23 cellular contexts compared by ENCODE assay signal in the genomic region with DNA sequence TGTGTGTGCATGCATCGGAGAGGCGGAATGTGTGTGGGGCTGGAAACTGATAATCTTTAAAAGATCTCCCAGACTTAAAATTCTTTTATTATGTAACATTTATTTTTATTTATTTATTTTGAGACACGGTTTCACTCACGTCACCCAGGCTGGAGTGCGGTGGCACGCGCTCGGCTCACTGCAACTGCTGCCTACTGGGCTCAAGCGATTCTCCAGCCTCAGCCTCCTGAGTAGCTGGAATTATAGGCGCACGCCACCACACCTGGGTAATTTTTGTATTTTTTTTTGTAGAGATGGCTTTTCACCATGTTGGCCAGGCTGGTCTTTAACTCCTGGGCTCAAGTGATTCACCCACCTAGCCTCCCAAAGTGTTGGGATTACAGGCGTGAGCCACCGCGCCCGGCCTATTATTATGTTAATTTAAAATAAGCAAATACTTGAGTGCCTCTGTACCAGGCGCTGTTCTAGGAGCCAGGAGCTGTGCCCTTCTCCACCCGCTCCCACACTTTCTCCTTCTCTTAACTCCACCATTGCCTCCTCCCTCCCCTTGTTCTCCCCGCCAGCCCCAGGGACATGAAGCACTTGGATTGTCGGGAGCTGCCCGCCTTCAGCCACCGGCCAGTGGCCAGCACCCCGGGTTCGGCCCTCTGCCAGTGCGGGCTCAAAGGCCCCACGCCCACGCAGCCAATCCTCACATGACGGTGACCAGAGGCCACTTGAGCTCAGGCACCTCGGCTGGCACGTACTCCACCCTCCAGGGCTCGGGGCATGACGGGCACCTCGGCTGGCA.
DNase-seq lines count a peak whose midpoint lies in the region; TF ChIP-seq lines count a peak whose summit lies in the region.
"Had no signal": no experiment of that assay in that cellular context is flagged by ENCODE, and none has a peak within 500 bp of the region (broad histone marks: within the 10 kb centered on the region; RNA-seq: fewer than 3 reads in every experiment).

No MANE protein-coding gene starts in this region.

- in situ Hi-C loops in GM13977 (cut with MboI; ENCODE audit: low pct_unique_long_range_greater_than_20kb, low sequenced_read_pairs, unreplicated experiment): no loop called here

- no peak overlapping the region for H2BK15ac ChIP-seq in H9 (ENCODE audit: low read depth, low read length)

- intact Hi-C loops in sigmoid colon (cut with DNase I): no loop called here

- no peak for TF ChIP-seq POLR2A in sigmoid colon (IDR thresholded peaks at IDR 0.05)

- H3K4me1 Mint-ChIP-seq in H9 (peaks cover 0 to 6% of the 10 kb centered on the region in 2 experiments; a peak in 2 of 4 replicates), chondrocyte (ENCODE audit: low read depth) (no peaks in the 10 kb centered on the region)

- no peak overlapping the region for H3K4ac ChIP-seq in H9 (ENCODE audit: low read depth, low read length)

- H3K9me3 ChIP-seq in H9 (ENCODE audit: control insufficient read depth, low read depth, low read length) (no peaks in the 10 kb centered on the region), sigmoid colon (peaks cover 0 to 2% (median 0%) of the 10 kb centered on the region in 4 donors)
- H3K9me3 ChIP-seq: gastrocnemius medialis had no signal

- no CpG with 5 or more reads among the region's 32 CpGs for WGBS in H9 (ENCODE audit: extremely low coverage, insufficient read length, low lambda C conversion rate)
- 88 to 90% methylated on average over 32 of the region's 32 CpGs for WGBS in sigmoid colon, 2 donors

- no peaks in the 10 kb centered on the region for H3K23me2 ChIP-seq in H9 (ENCODE audit: insufficient read length, low read depth, low read length, poor library complexity, severe bottlenecking)

- no peak overlapping the region for H3K4me3 ChIP-seq in sigmoid colon
- H3K4me3 ChIP-seq: gastrocnemius medialis had no signal

- H3K27me3 Mint-ChIP-seq in H9 (ENCODE audit: low read depth) (peaks cover 95% of the 10 kb centered on the region), chondrocyte (ENCODE audit: low read depth) (no peaks in the 10 kb centered on the region)
- H3K27me3 Mint-ChIP-seq: activated naive CD8-positive, alpha-beta T cell treated with anti-CD3 and anti-CD28 coated beads for 36 hours had no signal

- no peak overlapping the region for H3K4me3 Mint-ChIP-seq in H9
- H3K4me3 Mint-ChIP-seq in chondrocyte (ENCODE audit: unreplicated experiment): no peak overlapping the region
- H3K4me3 Mint-ChIP-seq: activated CD4-positive, alpha-beta T cell treated with anti-CD3 and anti-CD28 coated beads, Interleukin-2, amount 10 ng/mL, durations not matched to agents 7 days and 5 days; activated naive CD8-positive, alpha-beta T cell treated with anti-CD3 and anti-CD28 coated beads for 36 hours; dendritic cell treated with granulocyte-macrophage colony-stimulating factor and Interleukin-4, amounts not matched to agents 40 ng/mL and 50 ng/mL, for 4 days had no signal

- H3K36me3 Mint-ChIP-seq in H9 (ENCODE audit: insufficient read depth in 1 of 3, low read depth in 3 of 3) (peaks cover 0 to 1% (median 0%) of the 10 kb centered on the region in 3 experiments; a peak in 1 of 7 replicates), chondrocyte (ENCODE audit: low read depth) (peaks cover 1% of the 10 kb centered on the region)
- H3K36me3 Mint-ChIP-seq: activated naive CD8-positive, alpha-beta T cell treated with anti-CD3 and anti-CD28 coated beads for 36 hours had no signal

- no peak overlapping the region for H3K14ac ChIP-seq in H9 (ENCODE audit: insufficient read depth, low read length)

- H3K27me3 ChIP-seq in H9 (ENCODE audit: insufficient read depth, low read length): peaks cover 13% of the 10 kb centered on the region; the same call in 1 of the 2 replicates
- no peaks in the 10 kb centered on the region for H3K27me3 ChIP-seq in sigmoid colon
- H3K27me3 ChIP-seq: gastrocnemius medialis had no signal

- peak; percentile 58 for DNase-seq in activated effector memory CD4-positive, alpha-beta T cell treated with anti-CD3 and anti-CD28 coated beads, Interleukin-2, amount 50 U/mL, for 16 hours
- no peak for DNase-seq in activated effector memory CD4-positive, alpha-beta T cell treated with Interleukin-2 at 50 U/mL for 16 hours
- peak; percentile 33 for DNase-seq in H9
- peak; percentile 72 for DNase-seq in chondrocyte (ENCODE audit: low spot score)
- peak; percentile 44 for DNase-seq in sigmoid colon
- DNase-seq in COR-L47 (lab: John Stamatoyannopoulos, UW): no peak
- DNase-seq in GM13977 (ENCODE audit: low spot score): no peak
- no peak for DNase-seq in GM20000 (ENCODE audit: low spot score)
- DNase-seq: ACHN; activated CD4-positive, alpha-beta T cell treated with anti-CD3 and anti-CD28 coated beads, Interleukin-2, amount 10 ng/mL, durations not matched to agents 7 days and 5 days; activated naive CD8-positive, alpha-beta T cell treated with anti-CD3 and anti-CD28 coated beads for 36 hours; gastrocnemius medialis; hippocampal formation; KBM-7; mesendoderm; NCI-H2081; NCI-H2227 treated with DMSO at 0.1 percent for 48 hours; NCI-H69; SHP77 treated with DMSO at 0.1 percent for 48 hours; T-helper 9 cell; trophoblast cell had no signal

- H3K4me1 ChIP-seq in H9 (ENCODE audit: insufficient read depth, low read length): no peaks in the 10 kb centered on the region
- H3K4me1 ChIP-seq in sigmoid colon: no peaks in the 10 kb centered on the region
- H3K4me1 ChIP-seq: gastrocnemius medialis had no signal

- H3K27ac Mint-ChIP-seq in H9 (no peak overlapping the region), chondrocyte (ENCODE audit: unreplicated experiment) (no peak overlapping the region)
- H3K27ac Mint-ChIP-seq: activated naive CD8-positive, alpha-beta T cell treated with anti-CD3 and anti-CD28 coated beads for 36 hours; dendritic cell treated with granulocyte-macrophage colony-stimulating factor and Interleukin-4, amounts not matched to agents 40 ng/mL and 50 ng/mL, for 4 days had no signal

- H3K23ac ChIP-seq in H9 (ENCODE audit: insufficient read length, low read depth, low read length): no peak overlapping the region

- H3K27ac ChIP-seq in H9 (ENCODE audit: insufficient read length, low read depth, low read length) (no peak overlapping the region), sigmoid colon (no peak overlapping the region)
- H3K27ac ChIP-seq: gastrocnemius medialis, VCaP had no signal

- H3K36me3 ChIP-seq in sigmoid colon: no peaks in the 10 kb centered on the region
- H3K36me3 ChIP-seq: gastrocnemius medialis had no signal

- H2BK5ac ChIP-seq in H9 (ENCODE audit: insufficient read length, low read length): no peak overlapping the region

- no peak overlapping the region for H3K9ac ChIP-seq in H9 (ENCODE audit: extremely low read depth, insufficient read length, low read length)

- TF ChIP-seq EP300 in sigmoid colon (IDR thresholded peaks at IDR 0.05): no peak

- H4K5ac ChIP-seq in H9 (ENCODE audit: insufficient read length, low read depth, low read length): no peak overlapping the region

- H3T11ph ChIP-seq in H9 (ENCODE audit: low read length): no peak overlapping the region

- H3K9me3 Mint-ChIP-seq in H9 (peaks cover 5 to 6% of the 10 kb centered on the region in 2 experiments; a peak in 2 of 5 replicates), chondrocyte (ENCODE audit: low read depth) (peaks cover 4% of the 10 kb centered on the region)

- H3K56ac ChIP-seq in H9 (ENCODE audit: insufficient read length, low read depth, low read length): no peak overlapping the region

- H3K79me2 ChIP-seq in H9 (ENCODE audit: insufficient read depth, low read length): no peaks in the 10 kb centered on the region

- H2BK20ac ChIP-seq in H9 (ENCODE audit: low read depth, low read length, poor library complexity, severe bottlenecking): no peak overlapping the region

- no peaks in the 10 kb centered on the region for H3K79me1 ChIP-seq in H9 (ENCODE audit: insufficient read depth, low read depth, low read length, poor library complexity, severe bottlenecking)

- H2AFZ ChIP-seq in H9 (ENCODE audit: low read length): no peak overlapping the region

- no peak overlapping the region for H3K4me2 ChIP-seq in H9 (ENCODE audit: insufficient read depth, insufficient read length, low read length)

- H4K8ac ChIP-seq in H9 (replicated peaks; ENCODE audit: insufficient read length, low read depth, low read length): no peak overlapping the region

- H4K91ac ChIP-seq in H9 (ENCODE audit: insufficient read length, low read depth, low read length): no peak overlapping the region

- no peak for TF ChIP-seq CTCF in H9 (conservative IDR thresholded peaks at IDR 0.05)
- no peak for TF ChIP-seq CTCF in chondrocyte (IDR thresholded peaks at IDR 0.05)
- TF ChIP-seq CTCF in sigmoid colon (IDR thresholded peaks at IDR 0.05): no peak
- no peak for TF ChIP-seq CTCF in GM13977 (IDR thresholded peaks at IDR 0.05; ENCODE audit: extremely low read depth, insufficient read depth, missing control alignments)
- TF ChIP-seq CTCF in GM20000 (IDR thresholded peaks at IDR 0.05; ENCODE audit: extremely low read depth, missing control alignments): no peak

- no peak overlapping the region for H3K18ac ChIP-seq in H9 (ENCODE audit: insufficient read length, low read depth, low read length)

- no peak overlapping the region for H2AK5ac ChIP-seq in H9 (ENCODE audit: insufficient read length, low read length)

- no peak overlapping the region for H2BK120ac ChIP-seq in H9 (ENCODE audit: low read depth, low read length, poor library complexity, severe bottlenecking)

- no peak overlapping the region for H2BK12ac ChIP-seq in H9 (ENCODE audit: insufficient read length, low read depth, low read length)

- H4K20me1 ChIP-seq in H9 (ENCODE audit: control insufficient read depth, insufficient read depth, insufficient read length): peaks cover 2% of the 10 kb centered on the region

Comparison
In these comparisons a context has a peak if more than half of its experiments do, and no peak if none do; other contexts are left out.
1. DNase-seq: peak in activated effector memory CD4-positive, alpha-beta T cell treated with anti-CD3 and anti-CD28 coated beads, Interleukin-2, amount 50 U/mL, for 16 hours (single experiment), H9 (single experiment), chondrocyte (single experiment) and sigmoid colon (single experiment); none in activated effector memory CD4-positive, alpha-beta T cell treated with Interleukin-2 at 50 U/mL for 16 hours (single experiment), COR-L47 (single experiment), GM13977 (single experiment) and GM20000 (single experiment).